In genomic region chr17:16007439-16007838, GRCh38 we compare ENCODE assay signal across 21 cellular contexts. TPM values are rescaled to one million over a fixed set of nuclear protein-coding genes. Genes with fewer than 3 reads are reported as not detected.
DNase-seq lines count a peak whose midpoint lies in the region; ATAC-seq and FAIRE-seq lines count a peak whose summit lies in the region.
"Had no signal": no experiment of that assay in that cellular context is flagged by ENCODE, and none has a peak within 500 bp of the region (broad histone marks: within the 10 kb centered on the region; RNA-seq: fewer than 3 reads in every experiment).

No MANE protein-coding gene starts in this region.

- no peak for DNase-seq in activated T-cell treated with anti-CD3 and anti-CD28 coated beads, Interleukin-2, amount 50 U/mL, for 4 hours
- DNase-seq in activated T-cell treated with anti-CD3 and anti-CD28 coated beads for 4 hours, result no peak
- DNase-seq in HTR-8/SVneo (ENCODE audit: insufficient read length, low spot score), result no peak
- peak; percentile 39 for DNase-seq in T-helper 2 cell treated with Interferon-gamma antibody and Interleukin-4, amounts not matched to agents 5 μg/mL and 100 μg/mL, for 36 hours (ENCODE audit: low spot score)
- peak; percentile 66 for DNase-seq in myocyte (ENCODE audit: low read depth)
- no peak for DNase-seq in SHP77 treated with DMSO at 0.1 percent for 48 hours (lab: John Stamatoyannopoulos, UW)
- no peak for DNase-seq in stimulated activated naive CD4-positive, alpha-beta T cell (lab: John Stamatoyannopoulos, UW)
- DNase-seq: ACHN; CD4-positive, alpha-beta memory T cell; DMS79 treated with DMSO at 0.1 percent for 48 hours; GDM1; GOT3; MG63; NCI-H1417; NCI-H1930; NCI-H2171 treated with DMSO at 0.1 percent for 48 hours; NCI-H774 had no signal

- no peaks in the 10 kb centered on the region for H3K27me3 Mint-ChIP-seq in activated T-cell treated with anti-CD3 and anti-CD28 coated beads, Interleukin-2, amount 50 U/mL, for 4 hours (ENCODE audit: low read depth)
- no peaks in the 10 kb centered on the region for H3K27me3 Mint-ChIP-seq in T-helper 2 cell treated with Interferon-gamma antibody and Interleukin-4, amounts not matched to agents 5 μg/mL and 100 μg/mL, for 36 hours (ENCODE audit: low read depth)
- H3K27me3 Mint-ChIP-seq: B cell; CD4-positive, alpha-beta memory T cell had no signal

- peaks cover 61% of the 10 kb centered on the region for H3K36me3 Mint-ChIP-seq in activated T-cell treated with anti-CD3 and anti-CD28 coated beads, Interleukin-2, amount 50 U/mL, for 4 hours (ENCODE audit: insufficient read depth)
- H3K36me3 Mint-ChIP-seq in T-helper 2 cell treated with Interferon-gamma antibody and Interleukin-4, amounts not matched to agents 5 μg/mL and 100 μg/mL, for 36 hours (ENCODE audit: low read depth), result peaks cover 81% of the 10 kb centered on the region

- H3K4me3 Mint-ChIP-seq in activated T-cell treated with anti-CD3 and anti-CD28 coated beads, Interleukin-2, amount 50 U/mL, for 4 hours, result no peak overlapping the region
- H3K4me3 Mint-ChIP-seq in T-helper 2 cell treated with Interferon-gamma antibody and Interleukin-4, amounts not matched to agents 5 μg/mL and 100 μg/mL, for 36 hours, result no peak overlapping the region
- H3K4me3 Mint-ChIP-seq: B cell; CD4-positive, alpha-beta memory T cell had no signal

- peaks cover 11% of the 10 kb centered on the region for H3K4me1 Mint-ChIP-seq in activated T-cell treated with anti-CD3 and anti-CD28 coated beads, Interleukin-2, amount 50 U/mL, for 4 hours (ENCODE audit: low read depth)
- peaks cover 22% of the 10 kb centered on the region for H3K4me1 Mint-ChIP-seq in T-helper 2 cell treated with Interferon-gamma antibody and Interleukin-4, amounts not matched to agents 5 μg/mL and 100 μg/mL, for 36 hours (ENCODE audit: low read depth)
- H3K4me1 Mint-ChIP-seq: B cell had no signal

- FAIRE-seq in HTR-8/SVneo (lab: Jason Lieb, UNC), result peak; percentile 80
- FAIRE-seq: D721Med, K562 had no signal

- H3K9me3 Mint-ChIP-seq in activated T-cell treated with anti-CD3 and anti-CD28 coated beads, Interleukin-2, amount 50 U/mL, for 4 hours, result no peaks in the 10 kb centered on the region
- H3K9me3 Mint-ChIP-seq in T-helper 2 cell treated with Interferon-gamma antibody and Interleukin-4, amounts not matched to agents 5 μg/mL and 100 μg/mL, for 36 hours, result no peaks in the 10 kb centered on the region

- ATAC-seq in activated T-cell treated with anti-CD3 and anti-CD28 coated beads, Interleukin-2, amount 50 U/mL, for 4 hours, result peak; percentile 74 to 83
- ATAC-seq in GM19452 (IDR thresholded peaks at IDR 0.05; ENCODE audit: unreplicated experiment), result no peak
- ATAC-seq: K562 had no signal

- no peak overlapping the region for H3K27ac Mint-ChIP-seq in T-helper 2 cell treated with Interferon-gamma antibody and Interleukin-4, amounts not matched to agents 5 μg/mL and 100 μg/mL, for 36 hours
- H3K27ac Mint-ChIP-seq: B cell; CD4-positive, alpha-beta memory T cell had no signal

RNA-seq across cellular contexts. Expression of gene TTC19, which starts 7.8 kb away (rescaled TPM):
- 10 to 100 TPM; 28.5 to 34.6 (median 29.8) TPM for total RNA-seq in activated T-cell treated with anti-CD3 and anti-CD28 coated beads, Interleukin-2, amount 50 U/mL, for 4 hours
- 54.7 and 69.2 TPM in 2 replicates for total RNA-seq in myocyte
- polyA plus RNA-seq in myocyte (2012), result 21.2 TPM

RNA-seq across cellular contexts. Expression of gene ZSWIM7, which starts 7.9 kb away (rescaled TPM):
- 1 to 10 TPM; 7.2 to 9.7 (median 9.5) TPM for total RNA-seq in activated T-cell treated with anti-CD3 and anti-CD28 coated beads, Interleukin-2, amount 50 U/mL, for 4 hours
- total RNA-seq in myocyte, result 25.2 and 35.7 TPM in 2 replicates
- polyA plus RNA-seq in myocyte (2012), result 26.9 TPM

Comparison
In these comparisons a context has a peak if more than half of its experiments do, and no peak if none do; other contexts are left out.
1. DNase-seq: peak in T-helper 2 cell treated with Interferon-gamma antibody and Interleukin-4, amounts not matched to agents 5 μg/mL and 100 μg/mL, for 36 hours (single experiment) and myocyte (single experiment); none in activated T-cell treated with anti-CD3 and anti-CD28 coated beads, Interleukin-2, amount 50 U/mL, for 4 hours (single experiment), activated T-cell treated with anti-CD3 and anti-CD28 coated beads for 4 hours (single experiment), HTR-8/SVneo (single experiment), SHP77 treated with DMSO at 0.1 percent for 48 hours (single experiment) and stimulated activated naive CD4-positive, alpha-beta T cell (0 of 6).